20 cellular contexts compared by ENCODE assay signal in genomic region chr15:29120593-29121368, GRCh38.
A peak's percentile ranks its signal among the peaks of the same experiment; 100 is the strongest.
DNase-seq lines count a peak whose midpoint lies in the region; ATAC-seq and TF ChIP-seq lines count a peak whose summit lies in the region.
"Had no signal": no experiment of that assay in that cellular context is flagged by ENCODE, and none has a peak within 500 bp of the region (broad histone marks: within the 10 kb centered on the region; RNA-seq: fewer than 3 reads in every experiment).

No MANE protein-coding gene starts in this region.

- H3K4me3 ChIP-seq in heart right ventricle (no peak overlapping the region), neural progenitor cell (no peak overlapping the region), trophoblast cell (ENCODE audit: low read depth, low read length) (no peak overlapping the region), PC-3 (ENCODE audit: low read length) (no peak overlapping the region), suprapubic skin (no peak overlapping the region)
- H3K4me3 ChIP-seq: A549 had no signal

- peaks cover 7% of the 10 kb centered on the region for H3K4me1 Mint-ChIP-seq in glutamatergic neuron (ENCODE audit: low read depth, unreplicated experiment)
- H3K4me1 Mint-ChIP-seq in neural progenitor cell: peaks cover 30% of the 10 kb centered on the region
- H3K4me1 Mint-ChIP-seq: B cell; CD14-positive monocyte; CD4-positive, alpha-beta memory T cell; CD4-positive, CD25-positive, alpha-beta regulatory T cell; CD8-positive, alpha-beta memory T cell had no signal

- H3K36me3 ChIP-seq in heart right ventricle (no peaks in the 10 kb centered on the region), neural progenitor cell (no peaks in the 10 kb centered on the region), trophoblast cell (ENCODE audit: control insufficient read depth in 1 of 2, insufficient read depth in 2 of 2, low read length in 2 of 2) (no peaks in the 10 kb centered on the region), PC-3 (ENCODE audit: low read depth, low read length) (no peaks in the 10 kb centered on the region), suprapubic skin (no peaks in the 10 kb centered on the region)

- H2BK5ac ChIP-seq in trophoblast cell (ENCODE audit: low read depth, low read length, poor library complexity): no peak overlapping the region

- no peak overlapping the region for H4K12ac ChIP-seq in trophoblast cell (ENCODE audit: low read depth, low read length)

- WGBS in heart right ventricle, 2 donors: 91 to 93% methylated on average over 20 of the region's 20 CpGs
- no CpG with 5 or more reads among the region's 20 CpGs for WGBS in trophoblast cell (ENCODE audit: extremely low coverage, insufficient coverage, insufficient read length)
- WGBS in suprapubic skin: 82% methylated on average over 15 of the region's 20 CpGs

- H3K36me3 Mint-ChIP-seq in glutamatergic neuron (ENCODE audit: unreplicated experiment): no peaks in the 10 kb centered on the region
- no peaks in the 10 kb centered on the region for H3K36me3 Mint-ChIP-seq in neural progenitor cell
- H3K36me3 Mint-ChIP-seq: CD14-positive monocyte; CD4-positive, alpha-beta memory T cell; CD4-positive, CD25-positive, alpha-beta regulatory T cell had no signal

- no peak overlapping the region for H3K4me3 Mint-ChIP-seq in glutamatergic neuron (ENCODE audit: unreplicated experiment)
- H3K4me3 Mint-ChIP-seq in neural progenitor cell: no peak overlapping the region
- H3K4me3 Mint-ChIP-seq: B cell; CD14-positive monocyte; CD4-positive, alpha-beta memory T cell; CD4-positive, CD25-positive, alpha-beta regulatory T cell; CD8-positive, alpha-beta memory T cell had no signal

- no peak overlapping the region for H4K91ac ChIP-seq in trophoblast cell (ENCODE audit: low read depth, low read length)

- H2AFZ ChIP-seq in neural progenitor cell (replicated peaks) (no peak overlapping the region), trophoblast cell (ENCODE audit: insufficient read depth, low read length, poor library complexity) (no peak overlapping the region), PC-3 (ENCODE audit: low read length) (no peak overlapping the region)

- no peak overlapping the region for H2AK5ac ChIP-seq in trophoblast cell (ENCODE audit: low read length)

- H3K9me3 ChIP-seq in heart right ventricle: no peaks in the 10 kb centered on the region
- no peaks in the 10 kb centered on the region for H3K9me3 ChIP-seq in neural progenitor cell (ENCODE audit: low read depth)
- H3K9me3 ChIP-seq in trophoblast cell (ENCODE audit: insufficient read depth, low read depth, low read length): peaks cover 3% of the 10 kb centered on the region
- H3K9me3 ChIP-seq in PC-3 (ENCODE audit: low read length): no peaks in the 10 kb centered on the region
- H3K9me3 ChIP-seq in suprapubic skin: no peaks in the 10 kb centered on the region
- H3K9me3 ChIP-seq: A549 had no signal

- no peak overlapping the region for H3K18ac ChIP-seq in trophoblast cell (ENCODE audit: low read length)

- no peak overlapping the region for H3K4me2 ChIP-seq in neural progenitor cell
- no peak overlapping the region for H3K4me2 ChIP-seq in trophoblast cell (ENCODE audit: low read length)
- H3K4me2 ChIP-seq in PC-3 (ENCODE audit: low read length): no peak overlapping the region
- H3K4me2 ChIP-seq: A549 had no signal

- no peak overlapping the region for H3K14ac ChIP-seq in trophoblast cell (ENCODE audit: low read length)

- TF ChIP-seq EP300 in suprapubic skin (IDR thresholded peaks at IDR 0.05): no peak

- no peak overlapping the region for H4K8ac ChIP-seq in trophoblast cell (ENCODE audit: low read depth, low read length)

- H4K20me1 ChIP-seq in neural progenitor cell (ENCODE audit: low read depth): no peaks in the 10 kb centered on the region
- H4K20me1 ChIP-seq in PC-3 (ENCODE audit: low read length): no peaks in the 10 kb centered on the region

- POLR2A ChIA-PET in PC-3 (lab: Charles Lee; ENCODE audit: unreplicated experiment): no interaction called here

- H3K79me2 ChIP-seq in neural progenitor cell (ENCODE audit: low read depth): no peaks in the 10 kb centered on the region
- no peaks in the 10 kb centered on the region for H3K79me2 ChIP-seq in trophoblast cell (ENCODE audit: control insufficient read depth, insufficient read depth, low read length, poor library complexity)
- no peaks in the 10 kb centered on the region for H3K79me2 ChIP-seq in PC-3 (ENCODE audit: low read length)

- intact Hi-C loops in Right ventricle myocardium superior (cut with DNase I) (no loop called here), heart right ventricle (cut with DNase I) (no loop called here), PC-3 (cut with micrococcal nuclease) (no loop called here)

- H3K9ac ChIP-seq in neural progenitor cell: no peak overlapping the region
- no peak overlapping the region for H3K9ac ChIP-seq in trophoblast cell (ENCODE audit: low read length)
- no peak overlapping the region for H3K9ac ChIP-seq in PC-3 (ENCODE audit: low read length)

- H3K9me2 ChIP-seq in PC-3 (replicated peaks; ENCODE audit: low read length): no peaks in the 10 kb centered on the region

- H3K27me3 Mint-ChIP-seq in glutamatergic neuron (ENCODE audit: unreplicated experiment) (peaks cover 5% of the 10 kb centered on the region), neural progenitor cell (ENCODE audit: insufficient read depth, low read depth) (peaks cover 4% of the 10 kb centered on the region)
- H3K27me3 Mint-ChIP-seq: B cell; CD4-positive, CD25-positive, alpha-beta regulatory T cell; CD8-positive, alpha-beta memory T cell had no signal

- no peak overlapping the region for H2BK120ac ChIP-seq in trophoblast cell (ENCODE audit: insufficient read depth, low read length, poor library complexity)

- no peak overlapping the region for H3K4ac ChIP-seq in trophoblast cell (ENCODE audit: low read depth, low read length)

- peaks cover 8% of the 10 kb centered on the region for H3F3A ChIP-seq in neural progenitor cell (ENCODE audit: low read depth)
- H3F3A ChIP-seq in PC-3 (ENCODE audit: low read length, unreplicated experiment): no peaks in the 10 kb centered on the region

- no TSS peak for BruUV-seq in PC-3 (replicated peaks; lab: Mats Ljungman, UMichigan)

- H3K79me1 ChIP-seq in trophoblast cell (ENCODE audit: low read length): no peaks in the 10 kb centered on the region

- ATAC-seq in Right ventricle myocardium superior (ENCODE audit: poor library complexity): no peak
- ATAC-seq in heart right ventricle: no peak
- no peak for ATAC-seq in PC-3
- ATAC-seq in GM21526 (IDR thresholded peaks at IDR 0.05; ENCODE audit: low FRiP score, unreplicated experiment): no peak
- ATAC-seq: A549 had no signal

- H3K9me3 Mint-ChIP-seq in glutamatergic neuron (ENCODE audit: unreplicated experiment) (peaks cover 14% of the 10 kb centered on the region), neural progenitor cell (no peaks in the 10 kb centered on the region)
- H3K9me3 Mint-ChIP-seq: CD14-positive monocyte; CD4-positive, alpha-beta memory T cell; CD4-positive, CD25-positive, alpha-beta regulatory T cell; CD8-positive, alpha-beta memory T cell had no signal

- TF ChIP-seq POLR2A in suprapubic skin (IDR thresholded peaks at IDR 0.05): no peak

- DNase-seq in Right ventricle myocardium superior (peak; percentile 24), heart right ventricle (no peak), glutamatergic neuron (no peak), neural progenitor cell (ENCODE audit: low spot score) (no peak), trophoblast cell (peak; percentile 54 to 74), PC-3 (no peak), suprapubic skin (ENCODE audit: low spot score in 2 of 2) (no peak)
- DNase-seq: AML-193; C1 segment of cervical spinal cord; CD4-positive, alpha-beta memory T cell; CD4-positive, CD25-positive, alpha-beta regulatory T cell; CD8-positive, alpha-beta memory T cell; COR-L47; DMS79 treated with DMSO at 0.1 percent for 48 hours; GF-D8 had no signal

- H3K27ac ChIP-seq in heart right ventricle: no peak overlapping the region
- H3K27ac ChIP-seq in neural progenitor cell: no peak overlapping the region
- H3K27ac ChIP-seq in trophoblast cell (ENCODE audit: low read depth, low read length): no peak overlapping the region
- H3K27ac ChIP-seq in PC-3 (ENCODE audit: low read length): no peak overlapping the region
- no peak overlapping the region for H3K27ac ChIP-seq in suprapubic skin
- H3K27ac ChIP-seq: 22Rv1, A549 had no signal

- CTCF ChIA-PET in PC-3 (lab: Charles Lee): no interaction called here

- peaks cover 0 to under 1% (median 0%) of the 10 kb centered on the region in 9 donors for H3K4me1 ChIP-seq in heart right ventricle
- peaks cover 28% of the 10 kb centered on the region for H3K4me1 ChIP-seq in neural progenitor cell
- peaks cover 2 to 9% of the 10 kb centered on the region in 2 experiments for H3K4me1 ChIP-seq in trophoblast cell (ENCODE audit: control insufficient read depth in 1 of 2, insufficient read depth in 2 of 2, low read length in 2 of 2)
- H3K4me1 ChIP-seq in PC-3 (ENCODE audit: insufficient read depth, low read length): no peaks in the 10 kb centered on the region
- peaks cover under 1% of the 10 kb centered on the region for H3K4me1 ChIP-seq in suprapubic skin
- H3K4me1 ChIP-seq: A549 had no signal

- H3K23ac ChIP-seq in trophoblast cell (ENCODE audit: low read length): no peak overlapping the region

- peak overlapping the region; percentile 22 for H3K27ac Mint-ChIP-seq in glutamatergic neuron (ENCODE audit: unreplicated experiment)
- peak overlapping the region; percentile 87 for H3K27ac Mint-ChIP-seq in neural progenitor cell
- H3K27ac Mint-ChIP-seq: B cell; CD14-positive monocyte; CD4-positive, alpha-beta memory T cell; CD8-positive, alpha-beta memory T cell had no signal

- H3K27me3 ChIP-seq in heart right ventricle (peaks cover 0 to 9% (median 2%) of the 10 kb centered on the region in 7 donors), neural progenitor cell (no peaks in the 10 kb centered on the region), trophoblast cell (ENCODE audit: insufficient read depth, low read length) (no peaks in the 10 kb centered on the region), PC-3 (ENCODE audit: low read length) (no peaks in the 10 kb centered on the region), suprapubic skin (peaks cover 9% of the 10 kb centered on the region)

- no peak overlapping the region for H2BK12ac ChIP-seq in trophoblast cell (ENCODE audit: low read length)

- TF ChIP-seq CTCF in heart right ventricle (IDR thresholded peaks at IDR 0.05): no peak
- TF ChIP-seq CTCF in glutamatergic neuron (IDR thresholded peaks at IDR 0.05; ENCODE audit: partially characterized antibody, unreplicated experiment): no peak
- TF ChIP-seq CTCF in neural progenitor cell (IDR thresholded peaks at IDR 0.05): no peak
- no peak for TF ChIP-seq CTCF in PC-3 (conservative IDR thresholded peaks at IDR 0.05; ENCODE audit: low read depth, low read length)
- no peak for TF ChIP-seq CTCF in suprapubic skin (IDR thresholded peaks at IDR 0.05)

Comparison
In these comparisons a context has a peak if more than half of its experiments do, and no peak if none do; other contexts are left out.
1. DNase-seq: peak in Right ventricle myocardium superior (single experiment) and trophoblast cell (2 of 2); none in heart right ventricle (0 of 2), glutamatergic neuron (single experiment), neural progenitor cell (single experiment), PC-3 (single experiment) and suprapubic skin (0 of 2).